7 cellular contexts compared by ENCODE assay signal in the genomic region with DNA sequence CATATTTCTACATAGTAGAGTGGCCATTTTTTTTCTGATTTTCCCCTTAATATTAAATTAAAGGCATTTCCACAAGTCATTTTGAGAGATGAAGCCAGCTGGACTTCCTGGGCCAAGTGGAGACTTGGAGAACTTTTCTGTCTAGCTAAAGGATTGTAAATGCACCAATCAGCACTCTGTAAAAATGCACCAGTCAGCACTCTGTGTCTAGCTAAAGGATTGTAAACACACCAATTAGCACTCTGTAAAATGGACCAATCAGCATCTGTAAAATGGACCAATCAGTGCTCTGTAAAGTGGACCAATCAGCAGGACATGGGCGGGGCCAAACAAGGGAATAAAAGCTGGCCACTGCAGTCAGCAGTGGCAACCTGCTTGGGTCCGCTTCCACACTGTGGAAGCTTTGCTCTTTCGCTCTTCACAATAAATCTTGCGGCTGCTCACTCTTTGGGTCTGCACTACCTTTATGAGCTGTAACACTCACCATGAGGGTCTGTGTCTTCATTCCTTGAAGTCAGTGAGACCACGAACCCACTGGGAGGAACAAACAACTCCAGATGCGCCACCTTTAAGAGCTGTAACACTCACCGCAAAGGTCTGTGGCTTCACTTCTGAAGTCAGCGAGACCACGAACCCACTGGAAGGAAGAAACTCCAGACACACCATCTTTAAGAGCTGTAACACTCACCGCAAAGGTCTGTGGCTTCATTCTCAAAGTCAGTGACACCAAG. TPM values are rescaled to one million over a fixed set of nuclear protein-coding genes. Genes with fewer than 3 reads are reported as not detected.
DNase-seq lines count a peak whose midpoint lies in the region; ATAC-seq, FAIRE-seq and TF ChIP-seq lines count a peak whose summit lies in the region.
"Not testable (repeated sequence)": the region's sequence is repeated elsewhere in the genome, so short reads cannot be mapped to it uniquely, and the experiment has no call there.

No MANE protein-coding gene starts in this region.

- not testable (repeated sequence) for H3K27me3 ChIP-seq in K562 (ENCODE audit: control insufficient read depth in 2 of 2, insufficient read depth in 2 of 2, low read length in 2 of 2)

- intact Hi-C loops in K562 (cut with micrococcal nuclease): not testable (repeated sequence)

- WGBS in K562 (ENCODE audit: insufficient coverage, low coverage, missing lambda C conversion rate): 84% methylated on average over 10 of the region's 10 CpGs

- not testable (repeated sequence) for H3K9ac ChIP-seq in K562 (ENCODE audit: insufficient read depth in 1 of 2, low read depth in 2 of 2, low read length in 2 of 2)

- H3K4me3 ChIP-seq in Jurkat, Clone E6-1 (ENCODE audit: low read length): peak overlapping the region; percentile 49
- H3K4me3 ChIP-seq in K562: not testable (repeated sequence)

- FAIRE-seq in K562 (lab: Jason Lieb, UNC): not testable (repeated sequence)

- H3K79me2 ChIP-seq in K562 (ENCODE audit: control insufficient read depth, insufficient read depth, low read length): not testable (repeated sequence)

- H3K4me1 ChIP-seq in K562 (replicated peaks in 1 of 2; ENCODE audit: control insufficient read depth in 2 of 2, insufficient read depth in 2 of 2, low read length in 2 of 2): peaks cover 0 to 25% of the 10 kb centered on the region in 2 experiments; a peak in 3 of 5 replicates

- CTCF ChIA-PET in K562 (lab: Yijun Ruan, JAX; ENCODE audit: low intra/inter-chr PET ratio): not testable (repeated sequence)

- TF ChIP-seq CTCF in K562 (IDR thresholded peaks at IDR 0.05 in 2 of 3, conservative IDR thresholded peaks at IDR 0.05 in 1 of 3; ENCODE audit: insufficient read depth in 2 of 3, low read depth in 1 of 3, low read length in 3 of 3): not testable (repeated sequence)

- not testable (repeated sequence) for H3K27ac ChIP-seq in K562 (ENCODE audit: extremely low read depth, low read depth, low read length)

- not testable (repeated sequence) for TF ChIP-seq RAD21 in K562 (CRISPR knock-in tag; conservative IDR thresholded peaks at IDR 0.05 in 1 of 2, IDR thresholded peaks at IDR 0.05 in 1 of 2)

- not testable (repeated sequence) for TF ChIP-seq EP300 in K562 (IDR thresholded peaks at IDR 0.05; ENCODE audit: low read length)

- not testable (repeated sequence) for H2AFZ ChIP-seq in K562 (ENCODE audit: low read depth, low read length)

- not testable (repeated sequence) for H3K4me2 ChIP-seq in K562 (ENCODE audit: insufficient read depth, low read length)

- not testable (repeated sequence) for H3K9me1 ChIP-seq in K562 (ENCODE audit: control insufficient read depth, insufficient read depth, low read length)

- not testable (repeated sequence) for H3K9me3 ChIP-seq in K562 (replicated peaks; ENCODE audit: control insufficient read depth, insufficient read depth, low read depth, low read length)

- DNase-seq in Jurkat, Clone E6-1 (ENCODE audit: low read depth, low spot score): peak; percentile 91
- peak; percentile 10 for DNase-seq in UCSD-AML1 (lab: John Stamatoyannopoulos, UW; ENCODE audit: unreplicated experiment)
- peak; percentile 22 for DNase-seq in activated CD8-positive, alpha-beta memory T cell treated with anti-CD3 and anti-CD28 coated beads, Interleukin-2, amount 50 U/mL, for 1 hour (ENCODE audit: extremely low read depth)
- peak; percentile 2 for DNase-seq in activated T-helper 9 cell treated with anti-CD3 and anti-CD28 coated beads, Interleukin-2, amount 50 U/mL, for 16 hours (ENCODE audit: low read depth)
- not testable (repeated sequence) for DNase-seq in K562 (ENCODE audit: extremely low read depth in 1 of 4, low spot score in 3 of 4)
- DNase-seq in stimulated activated CD4-positive, alpha-beta T cell treated with anti-CD3 and anti-CD28 coated beads, Interleukin-12 subunit alpha, Interleukin-12 subunit beta, amount 100 ng/mL, for 48 hours (ENCODE audit: low read depth in 2 of 3, low spot score in 1 of 3): peak; percentile 33 to 57 (median 48)
- peak; percentile 12 for DNase-seq in stimulated activated CD8-positive, alpha-beta memory T cell treated with anti-CD3 and anti-CD28 coated beads, Interleukin-2, amount 100 ng/mL, for 1 hour (ENCODE audit: low read depth in 2 of 2)

- not testable (repeated sequence) for H4K20me1 ChIP-seq in K562 (replicated peaks; ENCODE audit: control insufficient read depth, insufficient read depth, low read length)

- not testable (repeated sequence) for BruUV-seq in K562 (replicated peaks; lab: Mats Ljungman, UMichigan)

- in situ Hi-C loops in K562 (cut with MboI): not testable (repeated sequence)

- not testable (repeated sequence) for H3K36me3 ChIP-seq in K562 (ENCODE audit: control insufficient read depth, insufficient read depth, low read length)

- POLR2A ChIA-PET in K562 (lab: Yijun Ruan, JAX): not testable (repeated sequence)

- ATAC-seq in K562: not testable (repeated sequence)

- not testable (repeated sequence) for TF ChIP-seq POLR2A in K562 (conservative IDR thresholded peaks at IDR 0.05)

TF ChIP-seq in K562, 482 proteins besides CTCF, POLR2A, EP300 and RAD21:
- TF ChIP-seq ZNF316 (IDR thresholded peaks at IDR 0.05): peak; percentile 90
- peak; percentile 51 for TF ChIP-seq MAFK (IDR thresholded peaks at IDR 0.05; ENCODE audit: low read length)
- peak; percentile 37 for TF ChIP-seq ASH1L (IDR thresholded peaks at IDR 0.05; ENCODE audit: borderline replicate concordance, low read depth, partially characterized antibody)
- peak; percentile 78 for TF ChIP-seq CC2D1A (IDR thresholded peaks at IDR 0.05)
- peak; percentile 17; the same call in 1 of the 2 replicates for TF ChIP-seq MAFF (IDR thresholded peaks at IDR 0.05; ENCODE audit: low read length)
- TF ChIP-seq MAFG (tag; conservative IDR thresholded peaks at IDR 0.05): peak; percentile 65
- TF ChIP-seq C11orf30 (IDR thresholded peaks at IDR 0.05; ENCODE audit: low read depth): peak; percentile 68
- TF ChIP-seq NFYB (IDR thresholded peaks at IDR 0.05; ENCODE audit: extremely low read depth, insufficient read length): peak; percentile 67
- TF ChIP-seq RBM25 (IDR thresholded peaks at IDR 0.05; ENCODE audit: low read depth, low read length, severe bottlenecking): peak; percentile 33
TF ChIP-seq in K562: peak in this region for 9; not testable (repeated sequence) for 473.

RNA-seq across cellular contexts. Expression of gene TBC1D5, which starts 31.9 kb away (rescaled TPM):
- 23.9 TPM for polyA plus RNA-seq in Jurkat, Clone E6-1 (2012; ENCODE audit: insufficient read depth, insufficient read length)
- 37.2 and 85.0 TPM in 2 replicates for total RNA-seq in K562 (2011; cell fraction: chromatin; rRNA removed; ENCODE audit: low replicate concordance)
- 19.2 and 21.7 TPM in 2 replicates for total RNA-seq in K562 (2011; cell fraction: nucleolus; rRNA removed)
- 36.4 and 46.8 TPM in 2 replicates for total RNA-seq in K562 (2011; cell fraction: nucleoplasm; rRNA removed)
- total RNA-seq in K562 (2014; rRNA removed): 26.5 and 27.0 TPM in 2 replicates
- total RNA-seq in K562 (2014; rRNA removed; fragmentation: Illumina TruSeq; extraction: Trizol): 36.0 and 36.4 TPM in 2 replicates
- total RNA-seq in K562 (2015; rRNA removed; fragmentation: Illumina TruSeq; extraction: Trizol): 36.6 and 38.1 TPM in 2 replicates
- 25.6 and 28.9 TPM in 2 replicates for total RNA-seq in K562 (2021)
- 28.0 and 31.8 TPM in 2 replicates for polyA plus RNA-seq in K562 (2011; rRNA removed)
- polyA plus RNA-seq in K562 (2011; cell fraction: cytosol; rRNA removed): 16.9 and 21.2 TPM in 2 replicates
- polyA plus RNA-seq in K562 (2011; cell fraction: nucleus; rRNA removed): 15.1 and 18.6 TPM in 2 replicates
- 15.9 and 23.7 TPM in 2 replicates for polyA plus RNA-seq in K562 (2012)
- polyA plus RNA-seq in K562 (2014; fragmentation: Illumina TruSeq; extraction: Trizol): 21.8 and 24.2 TPM in 2 replicates
- polyA plus RNA-seq in K562 (2014; fragmentation: Nextera tagmentation; extraction: Ambion mirVana): 1 to 10 TPM; 2.9 to 5.1 TPM
- polyA plus RNA-seq in K562 (2014; rRNA removed): 13.5 and 19.8 TPM in 2 replicates
- polyA minus RNA-seq in K562 (2011; rRNA and poly(A)+ RNA removed): 68.1 and 87.9 TPM in 2 replicates
- polyA minus RNA-seq in K562 (2011; cell fraction: cytosol; rRNA and poly(A)+ RNA removed): 33.6 and 38.9 TPM in 2 replicates
- polyA minus RNA-seq in K562 (2011; cell fraction: nucleus; rRNA and poly(A)+ RNA removed): 35.9 and 61.5 TPM in 2 replicates
